ENCODE assay signal across 21 cellular contexts in genomic region chr1:95034506-95034905, GRCh38.
"Had no signal": no experiment of that assay in that cellular context is flagged by ENCODE, and none has a peak within 500 bp of the region (broad histone marks: within the 10 kb centered on the region; RNA-seq: fewer than 3 reads in every experiment).

No MANE protein-coding gene starts in this region.

- H3K36me3 ChIP-seq: esophagus squamous epithelium, left lung, suprapubic skin, transverse colon, vagina had no signal

- H3K27ac ChIP-seq: body of pancreas, esophagus squamous epithelium, left lung, suprapubic skin, transverse colon, vagina had no signal

- H3K9me3 ChIP-seq: body of pancreas, esophagus squamous epithelium, left lung, suprapubic skin, transverse colon, vagina had no signal

- DNase-seq: activated CD4-positive, alpha-beta memory T cell treated with anti-CD3 and anti-CD28 coated beads, Interleukin-2, amount 10 ng/mL, durations not matched to agents 7 days and 5 days; activated CD4-positive, alpha-beta T cell treated with anti-CD3 and anti-CD28 coated beads for 48 hours; activated CD4-positive, CD25-positive, alpha-beta regulatory T cell; activated naive CD4-positive, alpha-beta T cell treated with Interleukin-2 at 50 U/mL for 16 hours; activated naive CD8-positive, alpha-beta T cell treated with anti-CD3 and anti-CD28 coated beads, Interleukin-2, amount 10 ng/mL, durations not matched to agents 7 days and 5 days; activated T-cell treated with anti-CD3 and anti-CD28 coated beads, Interleukin-2, amount 50 U/mL, for 24 hours; amygdala; body of pancreas; caudate nucleus; effector memory CD8-positive, alpha-beta T cell; esophagus squamous epithelium; glutamatergic neuron; hippocampal formation; islet precursor cell; left lung; nephron progenitor cell; occipital lobe; T-helper 9 cell; transverse colon had no signal

- H3K4me1 ChIP-seq: body of pancreas, suprapubic skin, transverse colon, vagina had no signal

- H3K4me3 ChIP-seq: body of pancreas, esophagus squamous epithelium, left lung, suprapubic skin, transverse colon, vagina had no signal

- H3K27me3 ChIP-seq: body of pancreas, esophagus squamous epithelium, left lung, suprapubic skin, transverse colon, vagina had no signal

- ATAC-seq: body of pancreas; effector memory CD8-positive, alpha-beta T cell; left lung had no signal
